ENCODE assay signal across 1 cellular context in genomic region chr9:76894198-76894597, GRCh38.
TF ChIP-seq lines count a peak whose summit lies in the region.

No MANE protein-coding gene starts in this region.

TF ChIP-seq in SK-N-SH, 30 proteins besides CTCF, POLR2A, EP300 and RAD21 (continued from another document):
- no peak for TF ChIP-seq ZBTB33 (IDR thresholded peaks at IDR 0.05; ENCODE audit: borderline replicate concordance, low read depth)
- TF ChIP-seq RXRA (IDR thresholded peaks at IDR 0.05; ENCODE audit: borderline replicate concordance, low read depth) = no peak
- no peak for TF ChIP-seq EZH2phosphoT487 (IDR thresholded peaks at IDR 0.05; ENCODE audit: borderline replicate concordance, low read depth)
- no peak for TF ChIP-seq ELF1 (IDR thresholded peaks at IDR 0.05)
- no peak for TF ChIP-seq MXI1 (IDR thresholded peaks at IDR 0.05; ENCODE audit: low read depth, low read length)
- TF ChIP-seq TCF12 (IDR thresholded peaks at IDR 0.05) = no peak
- no peak for TF ChIP-seq GABPA (IDR thresholded peaks at IDR 0.05; ENCODE audit: low read depth)
- TF ChIP-seq TAF1 (IDR thresholded peaks at IDR 0.05; ENCODE audit: borderline replicate concordance, low read depth, low read length) = no peak
